1 cellular context compared by ENCODE assay signal in the genomic region with DNA sequence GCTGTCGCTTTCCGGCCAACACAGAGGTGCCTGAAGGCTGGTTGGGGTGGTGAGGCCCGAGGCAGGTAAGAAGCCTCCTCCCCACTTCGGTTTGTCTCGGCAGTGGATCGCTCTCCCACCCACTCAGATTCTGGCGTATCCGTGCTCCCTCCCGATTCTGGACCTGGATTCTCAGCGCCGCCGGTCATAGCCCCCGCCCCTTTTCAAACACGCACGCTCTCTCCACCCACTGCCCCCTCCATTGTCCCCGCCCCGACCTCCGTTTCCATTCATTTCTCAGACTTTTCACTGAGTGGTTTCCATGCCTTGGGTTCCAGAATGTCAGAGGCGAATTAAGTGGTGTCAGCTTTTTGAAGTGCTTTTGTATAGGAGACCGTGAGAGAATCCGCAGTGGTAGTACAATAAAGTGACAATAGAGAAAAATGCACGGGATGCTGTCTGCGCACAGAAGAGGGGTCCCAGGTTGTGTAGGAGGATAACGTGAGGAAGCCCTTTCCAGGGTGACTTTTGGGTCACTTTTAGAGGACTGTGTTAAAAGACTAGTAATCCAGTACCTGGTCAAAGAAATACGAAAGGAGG.
TF ChIP-seq lines count a peak whose summit lies in the region.

A gene (plus strand): TSS at position 4 of the 579 bp plus-strand sequence. CDS start 21,221 bp downstream, outside the sequence.

TF ChIP-seq in HepG2, 621 proteins besides CTCF, POLR2A, EP300 and RAD21 (continued from another document and continues in another):
- TF ChIP-seq, protein P1, sequence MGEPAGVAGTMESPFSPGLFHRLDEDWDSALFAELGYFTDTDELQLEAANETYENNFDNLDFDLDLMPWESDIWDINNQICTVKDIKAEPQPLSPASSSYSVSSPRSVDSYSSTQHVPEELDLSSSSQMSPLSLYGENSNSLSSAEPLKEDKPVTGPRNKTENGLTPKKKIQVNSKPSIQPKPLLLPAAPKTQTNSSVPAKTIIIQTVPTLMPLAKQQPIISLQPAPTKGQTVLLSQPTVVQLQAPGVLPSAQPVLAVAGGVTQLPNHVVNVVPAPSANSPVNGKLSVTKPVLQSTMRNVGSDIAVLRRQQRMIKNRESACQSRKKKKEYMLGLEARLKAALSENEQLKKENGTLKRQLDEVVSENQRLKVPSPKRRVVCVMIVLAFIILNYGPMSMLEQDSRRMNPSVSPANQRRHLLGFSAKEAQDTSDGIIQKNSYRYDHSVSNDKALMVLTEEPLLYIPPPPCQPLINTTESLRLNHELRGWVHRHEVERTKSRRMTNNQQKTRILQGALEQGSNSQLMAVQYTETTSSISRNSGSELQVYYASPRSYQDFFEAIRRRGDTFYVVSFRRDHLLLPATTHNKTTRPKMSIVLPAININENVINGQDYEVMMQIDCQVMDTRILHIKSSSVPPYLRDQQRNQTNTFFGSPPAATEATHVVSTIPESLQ (CRISPR knock-in tag; conservative IDR thresholded peaks at IDR 0.05): 0 out of 2 replicates have a peak, but pooled peaks have one; percentile 22
- TF ChIP-seq ARNTL (CRISPR knock-in tag; IDR thresholded peaks at IDR 0.05) (peak; percentile 44; the same call in 1 of the 2 replicates), ZSCAN25 (CRISPR knock-in tag; IDR thresholded peaks at IDR 0.05) (0 out of 2 replicates have a peak, but pooled peaks have one; percentile 12), REL (CRISPR knock-in tag; conservative IDR thresholded peaks at IDR 0.05) (no peak), KAT7 (CRISPR knock-in tag; IDR thresholded peaks at IDR 0.05; ENCODE audit: borderline replicate concordance) (no peak), SMAD9 (CRISPR knock-in tag; IDR thresholded peaks at IDR 0.05) (no peak), MXI1 (IDR thresholded peaks at IDR 0.05; ENCODE audit: borderline replicate concordance, low read depth, low read length) (no peak; the same call in 2 of the 3 replicates), NFRKB (IDR thresholded peaks at IDR 0.05) (no peak), SIN3B (IDR thresholded peaks at IDR 0.05; ENCODE audit: low read length) (no peak), THYN1 (CRISPR knock-in tag; IDR thresholded peaks at IDR 0.05; ENCODE audit: borderline replicate concordance, low read depth) (no peak), ZNF224 (CRISPR knock-in tag; IDR thresholded peaks at IDR 0.05) (no peak), SIN3A (IDR thresholded peaks at IDR 0.05; ENCODE audit: borderline replicate concordance, low read depth, low read length) (0 out of 2 replicates have a peak, but pooled peaks have one; percentile 36), SALL1 (CRISPR knock-in tag; IDR thresholded peaks at IDR 0.05) (peak; percentile 5; the same call in 1 of the 2 replicates), ZNF431 (CRISPR knock-in tag; IDR thresholded peaks at IDR 0.05; ENCODE audit: borderline replicate concordance, low read depth) (peak; percentile 59; the same call in 1 of the 2 replicates), ZNF672 (CRISPR knock-in tag; IDR thresholded peaks at IDR 0.05) (no peak), FOXM1 (CRISPR knock-in tag; IDR thresholded peaks at IDR 0.05) (no peak), ATM (IDR thresholded peaks at IDR 0.05; ENCODE audit: borderline replicate concordance) (no peak), REPIN1 (CRISPR knock-in tag; IDR thresholded peaks at IDR 0.05; ENCODE audit: borderline replicate concordance, low read depth) (no peak), MTF1 (CRISPR knock-in tag; IDR thresholded peaks at IDR 0.05) (no peak), RBM22 (optimal IDR thresholded peaks at IDR 0.05; ENCODE audit: low read length) (no peak), TCF7L2 (IDR thresholded peaks at IDR 0.05; ENCODE audit: low read depth, low read length) (no peak), ZNF703 (CRISPR knock-in tag; IDR thresholded peaks at IDR 0.05; ENCODE audit: borderline replicate concordance) (no peak)
- TF ChIP-seq, protein P2, sequence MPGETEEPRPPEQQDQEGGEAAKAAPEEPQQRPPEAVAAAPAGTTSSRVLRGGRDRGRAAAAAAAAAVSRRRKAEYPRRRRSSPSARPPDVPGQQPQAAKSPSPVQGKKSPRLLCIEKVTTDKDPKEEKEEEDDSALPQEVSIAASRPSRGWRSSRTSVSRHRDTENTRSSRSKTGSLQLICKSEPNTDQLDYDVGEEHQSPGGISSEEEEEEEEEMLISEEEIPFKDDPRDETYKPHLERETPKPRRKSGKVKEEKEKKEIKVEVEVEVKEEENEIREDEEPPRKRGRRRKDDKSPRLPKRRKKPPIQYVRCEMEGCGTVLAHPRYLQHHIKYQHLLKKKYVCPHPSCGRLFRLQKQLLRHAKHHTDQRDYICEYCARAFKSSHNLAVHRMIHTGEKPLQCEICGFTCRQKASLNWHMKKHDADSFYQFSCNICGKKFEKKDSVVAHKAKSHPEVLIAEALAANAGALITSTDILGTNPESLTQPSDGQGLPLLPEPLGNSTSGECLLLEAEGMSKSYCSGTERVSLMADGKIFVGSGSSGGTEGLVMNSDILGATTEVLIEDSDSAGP (CRISPR knock-in tag; IDR thresholded peaks at IDR 0.05; ENCODE audit: borderline replicate concordance): peak; percentile 42; the same call in 1 of the 2 replicates
- TF ChIP-seq, protein P3, sequence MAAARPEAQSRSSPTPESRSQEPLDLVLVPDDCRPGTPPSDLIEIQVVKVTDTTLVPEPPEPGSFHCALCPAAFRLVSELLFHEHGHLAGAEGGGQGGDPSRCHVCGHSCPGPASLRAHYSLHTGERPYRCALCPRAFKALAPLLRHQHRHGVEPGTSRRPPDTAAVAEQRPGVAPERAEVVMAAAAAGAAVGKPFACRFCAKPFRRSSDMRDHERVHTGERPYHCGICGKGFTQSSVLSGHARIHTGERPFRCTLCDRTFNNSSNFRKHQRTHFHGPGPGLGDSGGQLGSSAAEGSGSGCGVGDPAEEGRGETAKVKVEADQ (CRISPR knock-in tag; IDR thresholded peaks at IDR 0.05; ENCODE audit: borderline replicate concordance): no peak
- TF ChIP-seq, protein P4, sequence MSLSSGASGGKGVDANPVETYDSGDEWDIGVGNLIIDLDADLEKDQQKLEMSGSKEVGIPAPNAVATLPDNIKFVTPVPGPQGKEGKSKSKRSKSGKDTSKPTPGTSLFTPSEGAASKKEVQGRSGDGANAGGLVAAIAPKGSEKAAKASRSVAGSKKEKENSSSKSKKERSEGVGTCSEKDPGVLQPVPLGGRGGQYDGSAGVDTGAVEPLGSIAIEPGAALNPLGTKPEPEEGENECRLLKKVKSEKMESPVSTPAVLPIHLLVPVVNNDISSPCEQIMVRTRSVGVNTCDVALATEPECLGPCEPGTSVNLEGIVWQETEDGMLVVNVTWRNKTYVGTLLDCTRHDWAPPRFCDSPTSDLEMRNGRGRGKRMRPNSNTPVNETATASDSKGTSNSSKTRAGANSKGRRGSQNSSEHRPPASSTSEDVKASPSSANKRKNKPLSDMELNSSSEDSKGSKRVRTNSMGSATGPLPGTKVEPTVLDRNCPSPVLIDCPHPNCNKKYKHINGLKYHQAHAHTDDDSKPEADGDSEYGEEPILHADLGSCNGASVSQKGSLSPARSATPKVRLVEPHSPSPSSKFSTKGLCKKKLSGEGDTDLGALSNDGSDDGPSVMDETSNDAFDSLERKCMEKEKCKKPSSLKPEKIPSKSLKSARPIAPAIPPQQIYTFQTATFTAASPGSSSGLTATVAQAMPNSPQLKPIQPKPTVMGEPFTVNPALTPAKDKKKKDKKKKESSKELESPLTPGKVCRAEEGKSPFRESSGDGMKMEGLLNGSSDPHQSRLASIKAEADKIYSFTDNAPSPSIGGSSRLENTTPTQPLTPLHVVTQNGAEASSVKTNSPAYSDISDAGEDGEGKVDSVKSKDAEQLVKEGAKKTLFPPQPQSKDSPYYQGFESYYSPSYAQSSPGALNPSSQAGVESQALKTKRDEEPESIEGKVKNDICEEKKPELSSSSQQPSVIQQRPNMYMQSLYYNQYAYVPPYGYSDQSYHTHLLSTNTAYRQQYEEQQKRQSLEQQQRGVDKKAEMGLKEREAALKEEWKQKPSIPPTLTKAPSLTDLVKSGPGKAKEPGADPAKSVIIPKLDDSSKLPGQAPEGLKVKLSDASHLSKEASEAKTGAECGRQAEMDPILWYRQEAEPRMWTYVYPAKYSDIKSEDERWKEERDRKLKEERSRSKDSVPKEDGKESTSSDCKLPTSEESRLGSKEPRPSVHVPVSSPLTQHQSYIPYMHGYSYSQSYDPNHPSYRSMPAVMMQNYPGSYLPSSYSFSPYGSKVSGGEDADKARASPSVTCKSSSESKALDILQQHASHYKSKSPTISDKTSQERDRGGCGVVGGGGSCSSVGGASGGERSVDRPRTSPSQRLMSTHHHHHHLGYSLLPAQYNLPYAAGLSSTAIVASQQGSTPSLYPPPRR (CRISPR knock-in tag; IDR thresholded peaks at IDR 0.05; ENCODE audit: borderline replicate concordance): no peak
- TF ChIP-seq, protein P5, sequence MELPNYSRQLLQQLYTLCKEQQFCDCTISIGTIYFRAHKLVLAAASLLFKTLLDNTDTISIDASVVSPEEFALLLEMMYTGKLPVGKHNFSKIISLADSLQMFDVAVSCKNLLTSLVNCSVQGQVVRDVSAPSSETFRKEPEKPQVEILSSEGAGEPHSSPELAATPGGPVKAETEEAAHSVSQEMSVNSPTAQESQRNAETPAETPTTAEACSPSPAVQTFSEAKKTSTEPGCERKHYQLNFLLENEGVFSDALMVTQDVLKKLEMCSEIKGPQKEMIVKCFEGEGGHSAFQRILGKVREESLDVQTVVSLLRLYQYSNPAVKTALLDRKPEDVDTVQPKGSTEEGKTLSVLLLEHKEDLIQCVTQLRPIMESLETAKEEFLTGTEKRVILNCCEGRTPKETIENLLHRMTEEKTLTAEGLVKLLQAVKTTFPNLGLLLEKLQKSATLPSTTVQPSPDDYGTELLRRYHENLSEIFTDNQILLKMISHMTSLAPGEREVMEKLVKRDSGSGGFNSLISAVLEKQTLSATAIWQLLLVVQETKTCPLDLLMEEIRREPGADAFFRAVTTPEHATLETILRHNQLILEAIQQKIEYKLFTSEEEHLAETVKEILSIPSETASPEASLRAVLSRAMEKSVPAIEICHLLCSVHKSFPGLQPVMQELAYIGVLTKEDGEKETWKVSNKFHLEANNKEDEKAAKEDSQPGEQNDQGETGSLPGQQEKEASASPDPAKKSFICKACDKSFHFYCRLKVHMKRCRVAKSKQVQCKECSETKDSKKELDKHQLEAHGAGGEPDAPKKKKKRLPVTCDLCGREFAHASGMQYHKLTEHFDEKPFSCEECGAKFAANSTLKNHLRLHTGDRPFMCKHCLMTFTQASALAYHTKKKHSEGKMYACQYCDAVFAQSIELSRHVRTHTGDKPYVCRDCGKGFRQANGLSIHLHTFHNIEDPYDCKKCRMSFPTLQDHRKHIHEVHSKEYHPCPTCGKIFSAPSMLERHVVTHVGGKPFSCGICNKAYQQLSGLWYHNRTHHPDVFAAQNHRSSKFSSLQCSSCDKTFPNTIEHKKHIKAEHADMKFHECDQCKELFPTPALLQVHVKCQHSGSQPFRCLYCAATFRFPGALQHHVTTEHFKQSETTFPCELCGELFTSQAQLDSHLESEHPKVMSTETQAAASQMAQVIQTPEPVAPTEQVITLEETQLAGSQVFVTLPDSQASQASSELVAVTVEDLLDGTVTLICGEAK (IDR thresholded peaks at IDR 0.05): no peak
- TF ChIP-seq, protein P5 (CRISPR knock-in tag; IDR thresholded peaks at IDR 0.05): no peak
- TF ChIP-seq, protein P6, sequence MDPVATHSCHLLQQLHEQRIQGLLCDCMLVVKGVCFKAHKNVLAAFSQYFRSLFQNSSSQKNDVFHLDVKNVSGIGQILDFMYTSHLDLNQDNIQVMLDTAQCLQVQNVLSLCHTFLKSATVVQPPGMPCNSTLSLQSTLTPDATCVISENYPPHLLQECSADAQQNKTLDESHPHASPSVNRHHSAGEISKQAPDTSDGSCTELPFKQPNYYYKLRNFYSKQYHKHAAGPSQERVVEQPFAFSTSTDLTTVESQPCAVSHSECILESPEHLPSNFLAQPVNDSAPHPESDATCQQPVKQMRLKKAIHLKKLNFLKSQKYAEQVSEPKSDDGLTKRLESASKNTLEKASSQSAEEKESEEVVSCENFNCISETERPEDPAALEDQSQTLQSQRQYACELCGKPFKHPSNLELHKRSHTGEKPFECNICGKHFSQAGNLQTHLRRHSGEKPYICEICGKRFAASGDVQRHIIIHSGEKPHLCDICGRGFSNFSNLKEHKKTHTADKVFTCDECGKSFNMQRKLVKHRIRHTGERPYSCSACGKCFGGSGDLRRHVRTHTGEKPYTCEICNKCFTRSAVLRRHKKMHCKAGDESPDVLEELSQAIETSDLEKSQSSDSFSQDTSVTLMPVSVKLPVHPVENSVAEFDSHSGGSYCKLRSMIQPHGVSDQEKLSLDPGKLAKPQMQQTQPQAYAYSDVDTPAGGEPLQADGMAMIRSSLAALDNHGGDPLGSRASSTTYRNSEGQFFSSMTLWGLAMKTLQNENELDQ (CRISPR knock-in tag; IDR thresholded peaks at IDR 0.05; ENCODE audit: borderline replicate concordance): no peak
